Comparison of ENCODE assay signal across 23 cellular contexts in genomic region chr11:67256477-67256876, GRCh38. TPM values are rescaled to one million over a fixed set of nuclear protein-coding genes. Genes with fewer than 3 reads are reported as not detected.
DNase-seq lines count a peak whose midpoint lies in the region; ATAC-seq, FAIRE-seq and TF ChIP-seq lines count a peak whose summit lies in the region.
"Had no signal": no experiment of that assay in that cellular context is flagged by ENCODE, and none has a peak within 500 bp of the region (broad histone marks: within the 10 kb centered on the region; RNA-seq: fewer than 3 reads in every experiment).

No MANE protein-coding gene starts in this region.

- no peak overlapping the region for H3K4me3 Mint-ChIP-seq in activated CD8-positive, alpha-beta T cell treated with anti-CD3 and anti-CD28 coated beads for 36 hours
- no peak overlapping the region for H3K4me3 Mint-ChIP-seq in activated CD8-positive, alpha-beta T cell treated with anti-CD3 and anti-CD28 coated beads, Interleukin-2, amount 10 ng/mL, durations not matched to agents 7 days and 5 days
- H3K4me3 Mint-ChIP-seq in H9 = no peak overlapping the region
- no peak overlapping the region for H3K4me3 Mint-ChIP-seq in dendritic cell treated with granulocyte-macrophage colony-stimulating factor and Interleukin-4, amounts not matched to agents 40 ng/mL and 50 ng/mL, for 4 days
- no peak overlapping the region for H3K4me3 Mint-ChIP-seq in nephron progenitor cell
- H3K4me3 Mint-ChIP-seq: activated CD4-positive, alpha-beta T cell treated with anti-CD3 and anti-CD28 coated beads, Interleukin-2, amount 10 ng/mL, durations not matched to agents 7 days and 5 days; immature natural killer cell; stimulated activated memory B cell treated with anti-CD40 and anti-IgM and Interleukin-4, amounts not matched to agents 10 μg/mL and 1 μg/mL and 100 μg/mL, for 72 hours had no signal

- FAIRE-seq in RCC 7860 (lab: Jason Lieb, UNC) = no peak
- FAIRE-seq: endometrium, G401.6, pancreas had no signal

- no peak overlapping the region for H3K27ac ChIP-seq in H9 (ENCODE audit: insufficient read length, low read depth, low read length)
- H3K27ac ChIP-seq: C4-2B, coronary artery, pancreas had no signal

- H3K36me3 Mint-ChIP-seq in activated CD8-positive, alpha-beta T cell treated with anti-CD3 and anti-CD28 coated beads for 36 hours (ENCODE audit: low read depth) = peaks cover 44% of the 10 kb centered on the region
- H3K36me3 Mint-ChIP-seq in activated CD8-positive, alpha-beta T cell treated with anti-CD3 and anti-CD28 coated beads, Interleukin-2, amount 10 ng/mL, durations not matched to agents 7 days and 5 days (ENCODE audit: low read depth) = peaks cover 57% of the 10 kb centered on the region
- H3K36me3 Mint-ChIP-seq in H9 (ENCODE audit: insufficient read depth in 1 of 3, low read depth in 3 of 3) (peaks cover 37 to 62% (median 57%) of the 10 kb centered on the region in 3 experiments; a peak in 6 of 7 replicates), nephron progenitor cell (ENCODE audit: low read depth) (peaks cover 59% of the 10 kb centered on the region)
- H3K36me3 Mint-ChIP-seq in dendritic cell treated with granulocyte-macrophage colony-stimulating factor and Interleukin-4, amounts not matched to agents 40 ng/mL and 50 ng/mL, for 4 days (ENCODE audit: low read depth) = peaks cover 73% of the 10 kb centered on the region

- H4K91ac ChIP-seq in H9 (ENCODE audit: insufficient read length, low read depth, low read length) = no peak overlapping the region

- H2BK20ac ChIP-seq in H9 (ENCODE audit: low read depth, low read length, poor library complexity, severe bottlenecking) = no peak overlapping the region

- H3K23me2 ChIP-seq in H9 (ENCODE audit: insufficient read length, low read depth, low read length, poor library complexity, severe bottlenecking) = peaks cover 4% of the 10 kb centered on the region

- H3K9me3 Mint-ChIP-seq in activated CD8-positive, alpha-beta T cell treated with anti-CD3 and anti-CD28 coated beads for 36 hours = no peaks in the 10 kb centered on the region
- no peaks in the 10 kb centered on the region for H3K9me3 Mint-ChIP-seq in activated CD8-positive, alpha-beta T cell treated with anti-CD3 and anti-CD28 coated beads, Interleukin-2, amount 10 ng/mL, durations not matched to agents 7 days and 5 days (ENCODE audit: insufficient read depth)
- no peaks in the 10 kb centered on the region for H3K9me3 Mint-ChIP-seq in H9
- H3K9me3 Mint-ChIP-seq in dendritic cell treated with granulocyte-macrophage colony-stimulating factor and Interleukin-4, amounts not matched to agents 40 ng/mL and 50 ng/mL, for 4 days = no peaks in the 10 kb centered on the region
- no peaks in the 10 kb centered on the region for H3K9me3 Mint-ChIP-seq in nephron progenitor cell
- H3K9me3 Mint-ChIP-seq: activated CD4-positive, alpha-beta T cell treated with anti-CD3 and anti-CD28 coated beads, Interleukin-2, amount 10 ng/mL, durations not matched to agents 7 days and 5 days; immature natural killer cell; stimulated activated memory B cell treated with anti-CD40 and anti-IgM and Interleukin-4, amounts not matched to agents 10 μg/mL and 1 μg/mL and 100 μg/mL, for 72 hours had no signal

- H3K4me2 ChIP-seq in H9 (ENCODE audit: insufficient read depth, insufficient read length, low read length) = no peak overlapping the region

- no peak for ATAC-seq in activated CD8-positive, alpha-beta T cell treated with anti-CD3 and anti-CD28 coated beads for 36 hours
- no peak for ATAC-seq in activated CD8-positive, alpha-beta T cell treated with anti-CD3 and anti-CD28 coated beads, Interleukin-2, amount 10 ng/mL, durations not matched to agents 7 days and 5 days
- no peak for ATAC-seq in HG02970 (IDR thresholded peaks at IDR 0.05; ENCODE audit: low FRiP score, unreplicated experiment)
- ATAC-seq: left ventricle myocardium superior; pancreas; stimulated activated memory B cell treated with anti-CD40 and anti-IgM and Interleukin-4, amounts not matched to agents 10 μg/mL and 1 μg/mL and 100 μg/mL, for 72 hours had no signal

- H2AK5ac ChIP-seq in H9 (ENCODE audit: insufficient read length, low read length) = no peak overlapping the region

- H2BK5ac ChIP-seq in H9 (ENCODE audit: insufficient read length, low read length) = no peak overlapping the region

- H3K9ac ChIP-seq in H9 (ENCODE audit: extremely low read depth, insufficient read length, low read length) = no peak overlapping the region

- no peak overlapping the region for H2BK120ac ChIP-seq in H9 (ENCODE audit: low read depth, low read length, poor library complexity, severe bottlenecking)

- no peaks in the 10 kb centered on the region for H3K9me3 ChIP-seq in H9 (ENCODE audit: control insufficient read depth, low read depth, low read length)
- H3K9me3 ChIP-seq: breast epithelium, pancreas had no signal

- H3K27me3 Mint-ChIP-seq in activated CD8-positive, alpha-beta T cell treated with anti-CD3 and anti-CD28 coated beads for 36 hours = no peaks in the 10 kb centered on the region
- no peaks in the 10 kb centered on the region for H3K27me3 Mint-ChIP-seq in activated CD8-positive, alpha-beta T cell treated with anti-CD3 and anti-CD28 coated beads, Interleukin-2, amount 10 ng/mL, durations not matched to agents 7 days and 5 days (ENCODE audit: low read depth)
- peaks cover 10% of the 10 kb centered on the region for H3K27me3 Mint-ChIP-seq in H9 (ENCODE audit: low read depth)
- peaks cover 14% of the 10 kb centered on the region for H3K27me3 Mint-ChIP-seq in dendritic cell treated with granulocyte-macrophage colony-stimulating factor and Interleukin-4, amounts not matched to agents 40 ng/mL and 50 ng/mL, for 4 days
- peaks cover 3% of the 10 kb centered on the region for H3K27me3 Mint-ChIP-seq in nephron progenitor cell (ENCODE audit: low read depth, poor library complexity)
- H3K27me3 Mint-ChIP-seq: activated CD4-positive, alpha-beta T cell treated with anti-CD3 and anti-CD28 coated beads, Interleukin-2, amount 10 ng/mL, durations not matched to agents 7 days and 5 days; stimulated activated memory B cell treated with anti-CD40 and anti-IgM and Interleukin-4, amounts not matched to agents 10 μg/mL and 1 μg/mL and 100 μg/mL, for 72 hours had no signal

- H3K14ac ChIP-seq in H9 (ENCODE audit: insufficient read depth, low read length) = no peak overlapping the region

- H3K79me2 ChIP-seq in H9 (ENCODE audit: insufficient read depth, low read length) = no peaks in the 10 kb centered on the region

- no peak overlapping the region for H4K5ac ChIP-seq in H9 (ENCODE audit: insufficient read length, low read depth, low read length)

- POLR2A ChIA-PET in activated CD8-positive, alpha-beta T cell treated with anti-CD3 and anti-CD28 coated beads for 36 hours (lab: Charles Lee) = interaction anchor here (1.7 to 3.7 kb wide), 4 partner anchors 9 to 42 kb away, joined by 5 to 21 read pairs (median 8); no protein-coding TSS in a partner anchor
- POLR2A ChIA-PET in activated CD8-positive, alpha-beta T cell treated with anti-CD3 and anti-CD28 coated beads, Interleukin-2, amount 10 ng/mL, durations not matched to agents 7 days and 5 days (lab: Charles Lee) = interaction anchor here (7.5 kb wide), 1 partner anchor 16 kb away, joined by 39 read pairs; no protein-coding TSS in a partner anchor

- H2BK15ac ChIP-seq in H9 (ENCODE audit: low read depth, low read length) = no peak overlapping the region

- no peak overlapping the region for H4K8ac ChIP-seq in H9 (replicated peaks; ENCODE audit: insufficient read length, low read depth, low read length)

- H3K18ac ChIP-seq in H9 (ENCODE audit: insufficient read length, low read depth, low read length) = no peak overlapping the region

- no peaks in the 10 kb centered on the region for H3K27me3 ChIP-seq in H9 (ENCODE audit: insufficient read depth, low read length)
- H3K27me3 ChIP-seq: breast epithelium, pancreas had no signal

- peaks cover 35% of the 10 kb centered on the region for H3K4me1 Mint-ChIP-seq in activated CD8-positive, alpha-beta T cell treated with anti-CD3 and anti-CD28 coated beads for 36 hours (ENCODE audit: low read depth)
- H3K4me1 Mint-ChIP-seq in activated CD8-positive, alpha-beta T cell treated with anti-CD3 and anti-CD28 coated beads, Interleukin-2, amount 10 ng/mL, durations not matched to agents 7 days and 5 days (ENCODE audit: low read depth) = peaks cover 53% of the 10 kb centered on the region
- H3K4me1 Mint-ChIP-seq in H9 (no peaks in the 10 kb centered on the region), nephron progenitor cell (peaks cover 10% of the 10 kb centered on the region)
- H3K4me1 Mint-ChIP-seq in dendritic cell treated with granulocyte-macrophage colony-stimulating factor and Interleukin-4, amounts not matched to agents 40 ng/mL and 50 ng/mL, for 4 days (ENCODE audit: low read depth) = peaks cover 78% of the 10 kb centered on the region

- H3K4ac ChIP-seq in H9 (ENCODE audit: low read depth, low read length) = no peak overlapping the region

- no peak for TF ChIP-seq CTCF in activated CD8-positive, alpha-beta T cell treated with anti-CD3 and anti-CD28 coated beads for 36 hours (IDR thresholded peaks at IDR 0.05)
- no peak for TF ChIP-seq CTCF in H9 (conservative IDR thresholded peaks at IDR 0.05)
- no peak for TF ChIP-seq CTCF in nephron progenitor cell (IDR thresholded peaks at IDR 0.05)

- H2BK12ac ChIP-seq in H9 (ENCODE audit: insufficient read length, low read depth, low read length) = no peak overlapping the region

- no CpG with 5 or more reads among the region's 4 CpGs for WGBS in H9 (ENCODE audit: extremely low coverage, insufficient read length, low lambda C conversion rate)

- no peak for DNase-seq in activated CD8-positive, alpha-beta T cell treated with anti-CD3 and anti-CD28 coated beads for 36 hours
- DNase-seq in activated CD8-positive, alpha-beta T cell treated with anti-CD3 and anti-CD28 coated beads, Interleukin-2, amount 10 ng/mL, durations not matched to agents 7 days and 5 days = no peak
- DNase-seq in H9 = no peak
- no peak for DNase-seq in nephron progenitor cell
- no peak for DNase-seq in NCI-H1417 (lab: John Stamatoyannopoulos, UW)
- no peak for DNase-seq in RCC 7860 (ENCODE audit: low spot score)
- DNase-seq: ACHN; activated CD4-positive, alpha-beta T cell treated with anti-CD3 and anti-CD28 coated beads, Interleukin-2, amount 10 ng/mL, durations not matched to agents 7 days and 5 days; activated T-cell treated with anti-CD3 and anti-CD28 coated beads, Interleukin-2, amount 50 U/mL, for 48 hours; DMS 273 treated with DMSO at 0.1 percent for 48 hours; immature natural killer cell; left ventricle myocardium superior; NCI-H2171 treated with DMSO at 0.1 percent for 48 hours; NCI-H526 treated with DMSO at 0.1 percent for 48 hours had no signal

- H3K23ac ChIP-seq in H9 (ENCODE audit: insufficient read length, low read depth, low read length) = no peak overlapping the region

- peak overlapping the region; percentile 52 for H3K27ac Mint-ChIP-seq in activated CD8-positive, alpha-beta T cell treated with anti-CD3 and anti-CD28 coated beads for 36 hours
- no peak overlapping the region for H3K27ac Mint-ChIP-seq in activated CD8-positive, alpha-beta T cell treated with anti-CD3 and anti-CD28 coated beads, Interleukin-2, amount 10 ng/mL, durations not matched to agents 7 days and 5 days
- H3K27ac Mint-ChIP-seq in H9 = peak overlapping the region in 2 of 3 experiments; percentile 62 to 80; a peak in 3 of 7 replicates
- peak overlapping the region; percentile 48 for H3K27ac Mint-ChIP-seq in dendritic cell treated with granulocyte-macrophage colony-stimulating factor and Interleukin-4, amounts not matched to agents 40 ng/mL and 50 ng/mL, for 4 days
- peak overlapping the region; percentile 87 for H3K27ac Mint-ChIP-seq in nephron progenitor cell
- H3K27ac Mint-ChIP-seq: activated CD4-positive, alpha-beta T cell treated with anti-CD3 and anti-CD28 coated beads, Interleukin-2, amount 10 ng/mL, durations not matched to agents 7 days and 5 days; stimulated activated memory B cell treated with anti-CD40 and anti-IgM and Interleukin-4, amounts not matched to agents 10 μg/mL and 1 μg/mL and 100 μg/mL, for 72 hours had no signal

- H2AFZ ChIP-seq in H9 (ENCODE audit: low read length) = no peak overlapping the region

- H4K20me1 ChIP-seq in H9 (ENCODE audit: control insufficient read depth, insufficient read depth, insufficient read length) = no peaks in the 10 kb centered on the region

- H3T11ph ChIP-seq in H9 (ENCODE audit: low read length) = no peak overlapping the region

- intact Hi-C loops in activated CD8-positive, alpha-beta T cell treated with anti-CD3 and anti-CD28 coated beads for 36 hours (cut with micrococcal nuclease) = no loop called here
- intact Hi-C loops in dendritic cell treated with granulocyte-macrophage colony-stimulating factor and Interleukin-4, amounts not matched to agents 40 ng/mL and 50 ng/mL, for 4 days (cut with micrococcal nuclease) = no loop called here

- no peak overlapping the region for H3K56ac ChIP-seq in H9 (ENCODE audit: insufficient read length, low read depth, low read length)

- H3K4me1 ChIP-seq in H9 (ENCODE audit: insufficient read depth, low read length) = no peaks in the 10 kb centered on the region
- H3K4me1 ChIP-seq: pancreas had no signal

- CTCF ChIA-PET in activated CD8-positive, alpha-beta T cell treated with anti-CD3 and anti-CD28 coated beads for 36 hours (lab: Charles Lee) = no interaction called here
- CTCF ChIA-PET in activated CD8-positive, alpha-beta T cell treated with anti-CD3 and anti-CD28 coated beads, Interleukin-2, amount 10 ng/mL, durations not matched to agents 7 days and 5 days (lab: Charles Lee) = no interaction called here

- H3K79me1 ChIP-seq in H9 (ENCODE audit: insufficient read depth, low read depth, low read length, poor library complexity, severe bottlenecking) = no peaks in the 10 kb centered on the region

RNA-seq across cellular contexts. Expression of gene GRK2, which starts 9.8 kb away (rescaled TPM):
- total RNA-seq in activated CD8-positive, alpha-beta T cell treated with anti-CD3 and anti-CD28 coated beads for 36 hours = 100 to 1,000 TPM; 303 to 305 TPM
- total RNA-seq in activated CD8-positive, alpha-beta T cell treated with anti-CD3 and anti-CD28 coated beads, Interleukin-2, amount 10 ng/mL, durations not matched to agents 7 days and 5 days = 100 to 1,000 TPM; 338 to 348 TPM
- 55.5 and 56.3 TPM in 2 replicates for total RNA-seq in H9 (2021)

RNA-seq across cellular contexts. Expression of gene ANKRD13D, which starts 32.6 kb away (rescaled TPM):
- 10 to 100 TPM; 75.4 to 78.7 TPM for total RNA-seq in activated CD8-positive, alpha-beta T cell treated with anti-CD3 and anti-CD28 coated beads for 36 hours
- total RNA-seq in activated CD8-positive, alpha-beta T cell treated with anti-CD3 and anti-CD28 coated beads, Interleukin-2, amount 10 ng/mL, durations not matched to agents 7 days and 5 days = 100 to 1,000 TPM; 179 to 189 TPM
- 40.9 and 42.1 TPM in 2 replicates for total RNA-seq in H9 (2021)

RNA-seq across cellular contexts. Expression of gene SSH3, which starts 46.9 kb away (rescaled TPM):
- total RNA-seq in activated CD8-positive, alpha-beta T cell treated with anti-CD3 and anti-CD28 coated beads for 36 hours = 1 to 10 TPM; 7.4 to 9.1 TPM
- total RNA-seq in activated CD8-positive, alpha-beta T cell treated with anti-CD3 and anti-CD28 coated beads, Interleukin-2, amount 10 ng/mL, durations not matched to agents 7 days and 5 days = 10 to 100 TPM; 12.0 to 13.0 TPM
- total RNA-seq in H9 (2021) = 42.2 and 44.2 TPM in 2 replicates
